ENCODE assay signal across 2 cellular contexts in genomic region chr19:581399-582111, GRCh38.
A peak's percentile ranks its signal among the peaks of the same experiment; 100 is the strongest.
TF ChIP-seq lines count a peak whose summit lies in the region.

No MANE protein-coding gene starts in this region.

TF ChIP-seq in IMR-90, 13 proteins besides CTCF, POLR2A, EP300 and RAD21:
- TF ChIP-seq USF2 (IDR thresholded peaks at IDR 0.05; ENCODE audit: low read depth, low read length) = no peak
- no peak for TF ChIP-seq RFX5 (IDR thresholded peaks at IDR 0.05; ENCODE audit: low read depth, low read length)

TF ChIP-seq in HepG2, 621 proteins besides CTCF, POLR2A, EP300 and RAD21:
- TF ChIP-seq ATF3 (CRISPR knock-in tag; IDR thresholded peaks at IDR 0.05) (no peak), AFF4 (CRISPR knock-in tag; IDR thresholded peaks at IDR 0.05) (no peak), AKAP8 (CRISPR knock-in tag; IDR thresholded peaks at IDR 0.05) (peak; percentile 9; the same call in 1 of the 2 replicates), GABPB1 (CRISPR knock-in tag; IDR thresholded peaks at IDR 0.05) (0 out of 2 replicates have a peak, but pooled peaks have one; percentile 13), IRF2 (CRISPR knock-in tag; IDR thresholded peaks at IDR 0.05) (no peak), AGO2 (optimal IDR thresholded peaks at IDR 0.05; ENCODE audit: low read depth, low read length) (peak; percentile 79), ARHGAP35 (CRISPR knock-in tag; IDR thresholded peaks at IDR 0.05; ENCODE audit: borderline replicate concordance) (no peak), RBM22 (optimal IDR thresholded peaks at IDR 0.05; ENCODE audit: low read length) (peak; percentile 67), ZNF567 (CRISPR knock-in tag; IDR thresholded peaks at IDR 0.05; ENCODE audit: borderline replicate concordance) (no peak), KMT2A (CRISPR knock-in tag; IDR thresholded peaks at IDR 0.05) (no peak), NR3C1 (CRISPR knock-in tag; IDR thresholded peaks at IDR 0.05) (no peak), SIN3B (IDR thresholded peaks at IDR 0.05; ENCODE audit: low read length) (no peak), ZNF550 (CRISPR knock-in tag; IDR thresholded peaks at IDR 0.05; ENCODE audit: borderline replicate concordance) (no peak), SNAPC2 (CRISPR knock-in tag; IDR thresholded peaks at IDR 0.05) (no peak), RBFOX2 (IDR thresholded peaks at IDR 0.05; ENCODE audit: low read depth, low read length) (peak; percentile 61)
- TF ChIP-seq, protein P1, sequence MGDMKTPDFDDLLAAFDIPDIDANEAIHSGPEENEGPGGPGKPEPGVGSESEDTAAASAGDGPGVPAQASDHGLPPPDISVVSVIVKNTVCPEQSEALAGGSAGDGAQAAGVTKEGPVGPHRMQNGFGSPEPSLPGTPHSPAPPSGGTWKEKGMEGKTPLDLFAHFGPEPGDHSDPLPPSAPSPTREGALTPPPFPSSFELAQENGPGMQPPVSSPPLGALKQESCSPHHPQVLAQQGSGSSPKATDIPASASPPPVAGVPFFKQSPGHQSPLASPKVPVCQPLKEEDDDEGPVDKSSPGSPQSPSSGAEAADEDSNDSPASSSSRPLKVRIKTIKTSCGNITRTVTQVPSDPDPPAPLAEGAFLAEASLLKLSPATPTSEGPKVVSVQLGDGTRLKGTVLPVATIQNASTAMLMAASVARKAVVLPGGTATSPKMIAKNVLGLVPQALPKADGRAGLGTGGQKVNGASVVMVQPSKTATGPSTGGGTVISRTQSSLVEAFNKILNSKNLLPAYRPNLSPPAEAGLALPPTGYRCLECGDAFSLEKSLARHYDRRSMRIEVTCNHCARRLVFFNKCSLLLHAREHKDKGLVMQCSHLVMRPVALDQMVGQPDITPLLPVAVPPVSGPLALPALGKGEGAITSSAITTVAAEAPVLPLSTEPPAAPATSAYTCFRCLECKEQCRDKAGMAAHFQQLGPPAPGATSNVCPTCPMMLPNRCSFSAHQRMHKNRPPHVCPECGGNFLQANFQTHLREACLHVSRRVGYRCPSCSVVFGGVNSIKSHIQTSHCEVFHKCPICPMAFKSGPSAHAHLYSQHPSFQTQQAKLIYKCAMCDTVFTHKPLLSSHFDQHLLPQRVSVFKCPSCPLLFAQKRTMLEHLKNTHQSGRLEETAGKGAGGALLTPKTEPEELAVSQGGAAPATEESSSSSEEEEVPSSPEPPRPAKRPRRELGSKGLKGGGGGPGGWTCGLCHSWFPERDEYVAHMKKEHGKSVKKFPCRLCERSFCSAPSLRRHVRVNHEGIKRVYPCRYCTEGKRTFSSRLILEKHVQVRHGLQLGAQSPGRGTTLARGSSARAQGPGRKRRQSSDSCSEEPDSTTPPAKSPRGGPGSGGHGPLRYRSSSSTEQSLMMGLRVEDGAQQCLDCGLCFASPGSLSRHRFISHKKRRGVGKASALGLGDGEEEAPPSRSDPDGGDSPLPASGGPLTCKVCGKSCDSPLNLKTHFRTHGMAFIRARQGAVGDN (CRISPR knock-in tag; IDR thresholded peaks at IDR 0.05) = peak; percentile 26; the same call in 1 of the 2 replicates
